Comparison of ENCODE assay signal across 19 cellular contexts in genomic region chr17:8005951-8006730, GRCh38. TPM values are rescaled to one million over a fixed set of nuclear protein-coding genes. Genes with fewer than 3 reads are reported as not detected.
DNase-seq lines count a peak whose midpoint lies in the region; ATAC-seq and TF ChIP-seq lines count a peak whose summit lies in the region.
"Had no signal": no experiment of that assay in that cellular context is flagged by ENCODE, and none has a peak within 500 bp of the region (broad histone marks: within the 10 kb centered on the region; RNA-seq: fewer than 3 reads in every experiment).

No MANE protein-coding gene starts in this region.

- CTCF ChIA-PET in HEK293 (lab: Yijun Ruan, JAX): interaction anchor here (0.6 to 2.2 kb wide), 6 partner anchors 17 to 1736 kb away, joined by 3 to 11 read pairs (median 4); no protein-coding TSS in a partner anchor
- CTCF ChIA-PET in naive thymus-derived CD4-positive, alpha-beta T cell (lab: Charles Lee): no interaction called here

- H3K27ac Mint-ChIP-seq in T-helper 17 cell: peak overlapping the region; percentile 63
- H3K27ac Mint-ChIP-seq in naive thymus-derived CD4-positive, alpha-beta T cell: no peak overlapping the region
- H3K27ac Mint-ChIP-seq: T-helper 1 cell treated with Interleukin-12 subunit alpha and Interleukin-12 subunit beta and Interleukin-4 antibody, amounts not matched to agents 30 μg/mL and 1 μg/mL, for 36 hours had no signal

- peak; percentile 2 for DNase-seq in NCI-H1694 (lab: John Stamatoyannopoulos, UW)
- DNase-seq in NCI-H1694 treated with DMSO at 0.1 percent for 48 hours (lab: John Stamatoyannopoulos, UW): no peak
- DNase-seq in T-helper 17 cell: no peak
- no peak for DNase-seq in naive thymus-derived CD4-positive, alpha-beta T cell
- DNase-seq in caudate nucleus (lab: John Stamatoyannopoulos, UW): no peak
- no peak for DNase-seq in NCI-H187 treated with DMSO at 0.1 percent for 48 hours (lab: John Stamatoyannopoulos, UW)
- no peak for DNase-seq in NCI-H1048 (lab: John Stamatoyannopoulos, UW)
- DNase-seq: ACHN; activated CD4-positive, alpha-beta T cell treated with anti-CD3 and anti-CD28 coated beads for 4 hours; anterior cingulate cortex; MG63; NCI-H446 treated with DMSO at 0.1 percent for 48 hours had no signal

- H3K4me1 Mint-ChIP-seq in T-helper 17 cell: peaks cover 16% of the 10 kb centered on the region
- peaks cover 6 to 12% (median 7%) of the 10 kb centered on the region in 7 donors for H3K4me1 Mint-ChIP-seq in naive thymus-derived CD4-positive, alpha-beta T cell

- no peaks in the 10 kb centered on the region for H3K36me3 ChIP-seq in HEK293 (ENCODE audit: control insufficient read depth in 2 of 2, insufficient read depth in 1 of 2, low read length in 2 of 2)
- H3K36me3 ChIP-seq in naive thymus-derived CD4-positive, alpha-beta T cell (ENCODE audit: control insufficient read depth in 2 of 3, insufficient read depth in 3 of 3, low read length in 3 of 3): no peaks in the 10 kb centered on the region
- H3K36me3 ChIP-seq: MG63, neutrophil had no signal

- peaks cover 3 to 5% of the 10 kb centered on the region in 2 donors for H3K27me3 ChIP-seq in naive thymus-derived CD4-positive, alpha-beta T cell (ENCODE audit: control insufficient read depth in 2 of 2, insufficient read depth in 2 of 2, low read length in 2 of 2)

- H3K9me3 ChIP-seq in HEK293 (ENCODE audit: control insufficient read depth, insufficient read depth, low read depth, low read length) (no peaks in the 10 kb centered on the region), T-helper 17 cell (ENCODE audit: control insufficient read depth, low read length, poor library complexity, severe bottlenecking) (no peaks in the 10 kb centered on the region)
- no peaks in the 10 kb centered on the region for H3K9me3 ChIP-seq in naive thymus-derived CD4-positive, alpha-beta T cell (ENCODE audit: control insufficient read depth in 2 of 3, low read length in 3 of 3)
- H3K9me3 ChIP-seq: MG63, neutrophil had no signal

- H3K36me3 Mint-ChIP-seq in T-helper 17 cell (ENCODE audit: low read depth): peaks cover 9% of the 10 kb centered on the region
- H3K36me3 Mint-ChIP-seq in naive thymus-derived CD4-positive, alpha-beta T cell: peaks cover 0 to 3% (median 0%) of the 10 kb centered on the region in 5 donors

- H3K4me1 ChIP-seq in HEK293 (ENCODE audit: control insufficient read depth, insufficient read depth, low read length): no peaks in the 10 kb centered on the region
- peaks cover 4 to 5% of the 10 kb centered on the region in 2 donors for H3K4me1 ChIP-seq in naive thymus-derived CD4-positive, alpha-beta T cell (ENCODE audit: control insufficient read depth in 2 of 2, insufficient read depth in 2 of 2, low read length in 2 of 2)

- H3K4me3 ChIP-seq in HEK293 (ENCODE audit: low read depth, low read length): no peak overlapping the region
- no peak overlapping the region for H3K4me3 ChIP-seq in naive thymus-derived CD4-positive, alpha-beta T cell (ENCODE audit: low read length)
- H3K4me3 ChIP-seq: lung, MG63 had no signal

- no peak overlapping the region for H3K27ac ChIP-seq in HEK293 (ENCODE audit: extremely low read depth, low read depth, low read length)
- no peak overlapping the region for H3K27ac ChIP-seq in naive thymus-derived CD4-positive, alpha-beta T cell (ENCODE audit: low read depth, low read length)
- H3K27ac ChIP-seq in caudate nucleus (ENCODE audit: low read depth, low read length): no peak overlapping the region
- H3K27ac ChIP-seq: neutrophil had no signal

- intact Hi-C loops in naive thymus-derived CD4-positive, alpha-beta T cell (cut with micrococcal nuclease): no loop called here

- H3K27me3 Mint-ChIP-seq in T-helper 17 cell: peaks cover 59% of the 10 kb centered on the region
- peaks cover 26 to 34% (median 31%) of the 10 kb centered on the region in 5 donors for H3K27me3 Mint-ChIP-seq in naive thymus-derived CD4-positive, alpha-beta T cell

- no peak for ATAC-seq in T-helper 17 cell
- peak; percentile 44 for ATAC-seq in naive thymus-derived CD4-positive, alpha-beta T cell

- POLR2A ChIA-PET in HEK293 (lab: Yijun Ruan, JAX): no interaction called here
- POLR2A ChIA-PET in naive thymus-derived CD4-positive, alpha-beta T cell (lab: Charles Lee): no interaction called here

- H3K4me3 Mint-ChIP-seq in T-helper 17 cell: no peak overlapping the region
- H3K4me3 Mint-ChIP-seq in naive thymus-derived CD4-positive, alpha-beta T cell: no peak overlapping the region
- H3K4me3 Mint-ChIP-seq: T-helper 1 cell treated with Interleukin-12 subunit alpha and Interleukin-12 subunit beta and Interleukin-4 antibody, amounts not matched to agents 30 μg/mL and 1 μg/mL, for 36 hours had no signal

- no peak for TF ChIP-seq CTCF in HEK293 (tag by site-specific recombination; IDR thresholded peaks at IDR 0.05)

- H3K9me3 Mint-ChIP-seq in naive thymus-derived CD4-positive, alpha-beta T cell: no peaks in the 10 kb centered on the region
- H3K9me3 Mint-ChIP-seq: T-helper 1 cell treated with Interleukin-12 subunit alpha and Interleukin-12 subunit beta and Interleukin-4 antibody, amounts not matched to agents 30 μg/mL and 1 μg/mL, for 36 hours had no signal

TF ChIP-seq in HEK293, 187 proteins besides CTCF, POLR2A, EP300 and RAD21:
- TF ChIP-seq ZNF114 (tag by site-specific recombination; IDR thresholded peaks at IDR 0.05): no peak
- TF ChIP-seq SP2 (tag by site-specific recombination; IDR thresholded peaks at IDR 0.05): peak; percentile 81
- TF ChIP-seq, protein P1, sequence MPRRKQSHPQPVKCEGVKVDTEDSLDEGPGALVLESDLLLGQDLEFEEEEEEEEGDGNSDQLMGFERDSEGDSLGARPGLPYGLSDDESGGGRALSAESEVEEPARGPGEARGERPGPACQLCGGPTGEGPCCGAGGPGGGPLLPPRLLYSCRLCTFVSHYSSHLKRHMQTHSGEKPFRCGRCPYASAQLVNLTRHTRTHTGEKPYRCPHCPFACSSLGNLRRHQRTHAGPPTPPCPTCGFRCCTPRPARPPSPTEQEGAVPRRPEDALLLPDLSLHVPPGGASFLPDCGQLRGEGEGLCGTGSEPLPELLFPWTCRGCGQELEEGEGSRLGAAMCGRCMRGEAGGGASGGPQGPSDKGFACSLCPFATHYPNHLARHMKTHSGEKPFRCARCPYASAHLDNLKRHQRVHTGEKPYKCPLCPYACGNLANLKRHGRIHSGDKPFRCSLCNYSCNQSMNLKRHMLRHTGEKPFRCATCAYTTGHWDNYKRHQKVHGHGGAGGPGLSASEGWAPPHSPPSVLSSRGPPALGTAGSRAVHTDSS (tag by site-specific recombination; IDR thresholded peaks at IDR 0.05): no peak
- TF ChIP-seq OSR2 (tag by site-specific recombination; IDR thresholded peaks at IDR 0.05): no peak

RNA-seq across cellular contexts. Expression of gene GUCY2D, which starts 3.7 kb away (rescaled TPM):
- total RNA-seq in T-helper 17 cell: under 1 TPM in 1 of 2 donors, not detected in 1; 0.08 TPM
- under 1 TPM in 3 of 5 experiments, not detected in 2; 0.07 to 0.32 (median 0.20) TPM for total RNA-seq in naive thymus-derived CD4-positive, alpha-beta T cell
- under 1 TPM in 1 of 2 donors, not detected in 1; 0.98 TPM for polyA plus RNA-seq in naive thymus-derived CD4-positive, alpha-beta T cell
- total RNA-seq: dermis microvascular lymphatic vessel endothelial cell, RPMI7951, skeletal muscle tissue had no signal

RNA-seq across cellular contexts. Expression of gene ALOX15B, which starts 32.7 kb away (rescaled TPM):
- total RNA-seq in T-helper 17 cell: not detected
- total RNA-seq in naive thymus-derived CD4-positive, alpha-beta T cell: under 1 TPM in 1 of 5 experiments, not detected in 4; 0.61 TPM
- not detected for polyA plus RNA-seq in naive thymus-derived CD4-positive, alpha-beta T cell
- total RNA-seq: dermis microvascular lymphatic vessel endothelial cell, RPMI7951 had no signal
